In the genomic region with DNA sequence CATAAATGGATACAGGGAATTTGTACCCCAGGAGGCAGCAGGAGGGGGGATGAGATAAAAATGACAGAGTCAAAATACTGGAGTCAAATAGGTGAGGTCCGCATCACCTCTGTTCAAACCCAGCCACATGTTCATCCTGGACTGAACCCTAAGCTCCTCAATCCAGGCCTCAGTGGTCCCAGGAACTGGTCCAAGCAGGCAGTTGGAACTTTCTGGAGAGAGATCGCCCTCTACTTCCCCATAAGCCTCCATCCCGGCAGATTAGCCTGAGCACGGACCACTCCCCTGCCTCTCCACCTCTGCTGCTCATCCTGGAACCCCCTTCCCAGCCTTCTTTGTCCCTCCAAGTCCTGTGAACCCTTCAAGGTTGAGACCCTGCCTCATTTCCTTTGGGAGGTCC, we compare ENCODE assay signal across 7 cellular contexts.
"Had no signal": no experiment of that assay in that cellular context is flagged by ENCODE, and none has a peak within 500 bp of the region (broad histone marks: within the 10 kb centered on the region; RNA-seq: fewer than 3 reads in every experiment).

No MANE protein-coding gene starts in this region.

- H3K4me3 Mint-ChIP-seq: HFFc6 had no signal

- DNase-seq: GM23248, GOT3, H7, HFFc6, IMR-90 had no signal

- ATAC-seq: HCT116, K562 had no signal

- H3K27ac Mint-ChIP-seq: HFFc6 had no signal
